19 cellular contexts compared by ENCODE assay signal in the genomic region with DNA sequence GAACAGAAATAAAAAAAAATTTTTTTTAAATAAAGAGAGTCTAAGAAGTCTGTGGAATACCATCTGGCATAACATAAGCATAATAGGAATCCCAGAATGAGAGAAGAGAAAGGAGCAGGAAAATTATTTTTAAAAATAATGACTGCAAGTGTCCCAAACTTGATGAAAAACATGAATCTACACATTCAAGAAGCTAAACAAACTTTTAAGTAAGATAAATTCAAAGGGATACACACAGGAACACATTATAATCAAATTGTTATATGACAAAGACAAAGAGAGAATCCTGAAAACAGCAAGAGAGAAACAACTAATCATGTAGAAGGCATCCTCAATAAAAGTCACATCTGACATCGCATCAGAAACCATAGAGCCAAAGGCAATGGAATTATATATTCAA. TPM values are rescaled to one million over a fixed set of nuclear protein-coding genes. Genes with fewer than 3 reads are reported as not detected.
DNase-seq lines count a peak whose midpoint lies in the region; ATAC-seq and TF ChIP-seq lines count a peak whose summit lies in the region.
"Had no signal": no experiment of that assay in that cellular context is flagged by ENCODE, and none has a peak within 500 bp of the region (broad histone marks: within the 10 kb centered on the region; RNA-seq: fewer than 3 reads in every experiment).

No MANE protein-coding gene starts in this region.

- H3K27me3 Mint-ChIP-seq in GM23338 (ENCODE audit: insufficient read depth, low read depth, poor library complexity) (peaks cover 6% of the 10 kb centered on the region), T-helper 17 cell (no peaks in the 10 kb centered on the region)

- peaks cover 36% of the 10 kb centered on the region for H3K4me1 ChIP-seq in GM23338 (ENCODE audit: insufficient read depth)
- peaks cover 79% of the 10 kb centered on the region for H3K4me1 ChIP-seq in Karpas-422 (ENCODE audit: low read length)
- peaks cover 7% of the 10 kb centered on the region for H3K4me1 ChIP-seq in smooth muscle cell (ENCODE audit: low read depth)

- ATAC-seq in GM23338 (no peak), T-helper 17 cell (no peak), GM19324 (IDR thresholded peaks at IDR 0.05; ENCODE audit: low FRiP score, unreplicated experiment) (no peak)
- ATAC-seq: CD8-positive, alpha-beta T cell had no signal

- TF ChIP-seq CTCF in GM23338 (conservative IDR thresholded peaks at IDR 0.05; ENCODE audit: low read depth in 2 of 2), result no peak
- no peak for TF ChIP-seq CTCF in smooth muscle cell (IDR thresholded peaks at IDR 0.05; ENCODE audit: borderline replicate concordance, insufficient read depth, poor library complexity, severe bottlenecking)
- no peak for TF ChIP-seq CTCF in GM20000 (IDR thresholded peaks at IDR 0.05; ENCODE audit: extremely low read depth, missing control alignments)

- H3K9me3 ChIP-seq in Karpas-422 (ENCODE audit: low read length) (no peaks in the 10 kb centered on the region), T-helper 17 cell (ENCODE audit: control insufficient read depth, low read length, poor library complexity, severe bottlenecking) (no peaks in the 10 kb centered on the region), smooth muscle cell (replicated peaks; ENCODE audit: low read depth) (no peaks in the 10 kb centered on the region)

- H3K4me2 ChIP-seq in GM23338 (no peak overlapping the region), Karpas-422 (ENCODE audit: low read depth, low read length, poor library complexity, severe bottlenecking) (peak overlapping the region; percentile 59), smooth muscle cell (no peak overlapping the region)

- H3K9me2 ChIP-seq in GM23338 (ENCODE audit: insufficient read depth) (no peaks in the 10 kb centered on the region), Karpas-422 (replicated peaks; ENCODE audit: insufficient read depth, low read length) (no peaks in the 10 kb centered on the region)

- H3K27me3 ChIP-seq in GM23338 (ENCODE audit: insufficient read depth), result no peaks in the 10 kb centered on the region
- H3K27me3 ChIP-seq in Karpas-422 (ENCODE audit: low read length), result no peaks in the 10 kb centered on the region
- H3K27me3 ChIP-seq in smooth muscle cell (ENCODE audit: low read depth), result no peaks in the 10 kb centered on the region
- H3K27me3 ChIP-seq: BLaER1 had no signal

- H3K79me2 ChIP-seq in GM23338 (replicated peaks; ENCODE audit: insufficient read depth), result peaks cover 100% of the 10 kb centered on the region
- H3K79me2 ChIP-seq in Karpas-422 (ENCODE audit: low read length), result peaks cover 97% of the 10 kb centered on the region
- peaks cover 99% of the 10 kb centered on the region for H3K79me2 ChIP-seq in smooth muscle cell (ENCODE audit: low read depth)

- H3F3A ChIP-seq in GM23338 (replicated peaks; ENCODE audit: low read depth) (no peaks in the 10 kb centered on the region), smooth muscle cell (ENCODE audit: low read depth) (peaks cover 5% of the 10 kb centered on the region)

- peaks cover 6% of the 10 kb centered on the region; the same call in 1 of the 3 replicates for H3K9me3 Mint-ChIP-seq in GM23338
- H3K9me3 Mint-ChIP-seq: HFFc6 had no signal

- H3K9ac ChIP-seq in Karpas-422 (ENCODE audit: low read length) (no peak overlapping the region), smooth muscle cell (ENCODE audit: low read depth) (no peak overlapping the region)
- H3K9ac ChIP-seq: BLaER1, GM23248 had no signal

- H3K4me1 Mint-ChIP-seq in GM23338 (peaks cover 36% of the 10 kb centered on the region), T-helper 17 cell (peaks cover 39% of the 10 kb centered on the region)

- 93% methylated on average over 1 of the region's 1 CpG for WGBS in smooth muscle cell (ENCODE audit: low lambda C conversion rate)

- H3K27ac Mint-ChIP-seq in GM23338, result no peak overlapping the region
- H3K27ac Mint-ChIP-seq in T-helper 17 cell, result peak overlapping the region; percentile 37
- H3K27ac Mint-ChIP-seq: CD14-positive monocyte had no signal

- H4K20me1 ChIP-seq in GM23338 (replicated peaks; ENCODE audit: insufficient read depth) (peaks cover 6% of the 10 kb centered on the region; the same call in 1 of the 2 replicates), Karpas-422 (ENCODE audit: insufficient read depth, low read depth, low read length) (peaks cover 4% of the 10 kb centered on the region; the same call in 1 of the 2 replicates), smooth muscle cell (ENCODE audit: low read depth) (peaks cover 64% of the 10 kb centered on the region)

- H2AFZ ChIP-seq in GM23338 (no peak overlapping the region), Karpas-422 (ENCODE audit: low read length) (no peak overlapping the region), smooth muscle cell (ENCODE audit: low read depth) (no peak overlapping the region)
- H2AFZ ChIP-seq: GM23248 had no signal

- H3K4me3 ChIP-seq in GM23338 (no peak overlapping the region), Karpas-422 (ENCODE audit: low read length) (no peak overlapping the region), smooth muscle cell (no peak overlapping the region)
- H3K4me3 ChIP-seq: BLaER1, GM23248 had no signal

- H3K27ac ChIP-seq in GM23338 (ENCODE audit: low read depth) (0 out of 2 replicates have a peak overlapping the region, but pooled peaks have one; percentile 14), Karpas-422 (ENCODE audit: low read length) (peak overlapping the region; percentile 62), smooth muscle cell (ENCODE audit: low read depth) (peak overlapping the region; percentile 54)
- H3K27ac ChIP-seq: BLaER1, GM23248 had no signal

- H3K4me3 Mint-ChIP-seq in GM23338 (no peak overlapping the region), T-helper 17 cell (no peak overlapping the region)
- H3K4me3 Mint-ChIP-seq: CD14-positive monocyte; CD8-positive, alpha-beta T cell had no signal

- DNase-seq in GM23338 (ENCODE audit: low spot score) (no peak), Karpas-422 (no peak), T-helper 17 cell (no peak), smooth muscle cell (lab: John Stamatoyannopoulos, UW; ENCODE audit: unreplicated experiment) (no peak), NCI-H1092 (lab: John Stamatoyannopoulos, UW) (no peak), mesenteric fat pad (ENCODE audit: low spot score) (no peak), GM20000 (ENCODE audit: low spot score) (no peak)
- DNase-seq: 8988T; Calu3; CD8-positive, alpha-beta T cell; DMS79 treated with DMSO at 0.1 percent for 48 hours; GF-D8; GM23248; HCEC 1CT; HFFc6; IMR-90 had no signal

- H3K36me3 Mint-ChIP-seq in GM23338 (ENCODE audit: low read depth), result peaks cover 2% of the 10 kb centered on the region; the same call in 2 of the 3 replicates
- peaks cover 6% of the 10 kb centered on the region for H3K36me3 Mint-ChIP-seq in T-helper 17 cell (ENCODE audit: low read depth)

- H3K36me3 ChIP-seq in GM23338 (ENCODE audit: insufficient read depth), result no peaks in the 10 kb centered on the region
- peaks cover 3% of the 10 kb centered on the region; the same call in 1 of the 2 replicates for H3K36me3 ChIP-seq in Karpas-422 (ENCODE audit: insufficient read depth, low read length)
- H3K36me3 ChIP-seq in smooth muscle cell (ENCODE audit: low read depth), result no peaks in the 10 kb centered on the region

TF ChIP-seq in GM23338, 12 proteins besides CTCF, POLR2A, EP300 and RAD21 (continues in another document):
- no peak for TF ChIP-seq POLR2AphosphoS5 (IDR thresholded peaks at IDR 0.05; ENCODE audit: low read depth)
- TF ChIP-seq CREB1 (CRISPR knock-in tag; IDR thresholded peaks at IDR 0.05; ENCODE audit: low read depth), result no peak
- TF ChIP-seq, protein P1, sequence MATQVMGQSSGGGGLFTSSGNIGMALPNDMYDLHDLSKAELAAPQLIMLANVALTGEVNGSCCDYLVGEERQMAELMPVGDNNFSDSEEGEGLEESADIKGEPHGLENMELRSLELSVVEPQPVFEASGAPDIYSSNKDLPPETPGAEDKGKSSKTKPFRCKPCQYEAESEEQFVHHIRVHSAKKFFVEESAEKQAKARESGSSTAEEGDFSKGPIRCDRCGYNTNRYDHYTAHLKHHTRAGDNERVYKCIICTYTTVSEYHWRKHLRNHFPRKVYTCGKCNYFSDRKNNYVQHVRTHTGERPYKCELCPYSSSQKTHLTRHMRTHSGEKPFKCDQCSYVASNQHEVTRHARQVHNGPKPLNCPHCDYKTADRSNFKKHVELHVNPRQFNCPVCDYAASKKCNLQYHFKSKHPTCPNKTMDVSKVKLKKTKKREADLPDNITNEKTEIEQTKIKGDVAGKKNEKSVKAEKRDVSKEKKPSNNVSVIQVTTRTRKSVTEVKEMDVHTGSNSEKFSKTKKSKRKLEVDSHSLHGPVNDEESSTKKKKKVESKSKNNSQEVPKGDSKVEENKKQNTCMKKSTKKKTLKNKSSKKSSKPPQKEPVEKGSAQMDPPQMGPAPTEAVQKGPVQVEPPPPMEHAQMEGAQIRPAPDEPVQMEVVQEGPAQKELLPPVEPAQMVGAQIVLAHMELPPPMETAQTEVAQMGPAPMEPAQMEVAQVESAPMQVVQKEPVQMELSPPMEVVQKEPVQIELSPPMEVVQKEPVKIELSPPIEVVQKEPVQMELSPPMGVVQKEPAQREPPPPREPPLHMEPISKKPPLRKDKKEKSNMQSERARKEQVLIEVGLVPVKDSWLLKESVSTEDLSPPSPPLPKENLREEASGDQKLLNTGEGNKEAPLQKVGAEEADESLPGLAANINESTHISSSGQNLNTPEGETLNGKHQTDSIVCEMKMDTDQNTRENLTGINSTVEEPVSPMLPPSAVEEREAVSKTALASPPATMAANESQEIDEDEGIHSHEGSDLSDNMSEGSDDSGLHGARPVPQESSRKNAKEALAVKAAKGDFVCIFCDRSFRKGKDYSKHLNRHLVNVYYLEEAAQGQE (IDR thresholded peaks at IDR 0.05; ENCODE audit: unreplicated experiment), result no peak

RNA-seq across cellular contexts. Expression of a gene that starts 30.9 kb away (rescaled TPM):
- total RNA-seq in GM23338 (2014; rRNA removed; shearing (Covaris generic)), result 17.5 and 23.9 TPM in 2 replicates
- polyA plus RNA-seq in GM23338 (2016; fragmentation: Nextera tagmentation; extraction: Ambion mirVana), result 5.0 and 5.8 TPM in 2 replicates
- 16.7 and 22.6 TPM in 2 replicates for total RNA-seq in Karpas-422 (2014; rRNA removed; shearing (Covaris generic); ENCODE audit: low replicate concordance)
- total RNA-seq in T-helper 17 cell, result 10 to 100 TPM; 30.8 to 39.8 TPM
- 15.5 and 28.5 TPM in 2 replicates for total RNA-seq in smooth muscle cell
- 16.2 and 17.5 TPM in 2 replicates for polyA plus RNA-seq in smooth muscle cell
- total RNA-seq in mesenteric fat pad, result 31.2 TPM
